In genomic region chr20:24984963-24985640, GRCh38 we compare ENCODE assay signal across 15 cellular contexts. TPM values are rescaled to one million over a fixed set of nuclear protein-coding genes. Genes with fewer than 3 reads are reported as not detected.
DNase-seq lines count a peak whose midpoint lies in the region; ATAC-seq, FAIRE-seq and TF ChIP-seq lines count a peak whose summit lies in the region.
"Had no signal": no experiment of that assay in that cellular context is flagged by ENCODE, and none has a peak within 500 bp of the region (broad histone marks: within the 10 kb centered on the region; RNA-seq: fewer than 3 reads in every experiment).

No MANE protein-coding gene starts in this region.

- ATAC-seq in right lobe of liver (peak in 1 of 4 donors; percentile 6), HepG2 (no peak), natural killer cell (peak; percentile 32 to 52 (median 46)), gastroesophageal sphincter (no peak), HG03280 (IDR thresholded peaks at IDR 0.05; ENCODE audit: unreplicated experiment) (no peak)
- ATAC-seq in central memory CD8-positive, alpha-beta T cell (replicated peaks; ENCODE audit: extremely low read depth, poor library complexity, severe bottlenecking), result peak; percentile 21
- ATAC-seq: SK-N-SH treated with all-trans-retinoic acid at 6 μM for 48 hours had no signal

- TF ChIP-seq POLR2A in right lobe of liver (IDR thresholded peaks at IDR 0.05) (no peak), HepG2 (IDR thresholded peaks at IDR 0.05; ENCODE audit: insufficient read depth in 1 of 2, low read depth in 2 of 2, low read length in 2 of 2) (no peak), gastroesophageal sphincter (IDR thresholded peaks at IDR 0.05) (no peak)

- H3K36me3 Mint-ChIP-seq in central memory CD8-positive, alpha-beta T cell (ENCODE audit: insufficient read depth), result peaks cover 49% of the 10 kb centered on the region
- peaks cover 12% of the 10 kb centered on the region for H3K36me3 Mint-ChIP-seq in natural killer cell

- H3K27me3 ChIP-seq in right lobe of liver (no peaks in the 10 kb centered on the region), HepG2 (ENCODE audit: control insufficient read depth in 1 of 2, insufficient read depth in 2 of 2, low read length in 2 of 2) (no peaks in the 10 kb centered on the region), gastroesophageal sphincter (no peaks in the 10 kb centered on the region)
- H3K27me3 ChIP-seq: MG63 had no signal

- H3K9me3 Mint-ChIP-seq in central memory CD8-positive, alpha-beta T cell, result no peaks in the 10 kb centered on the region
- no peaks in the 10 kb centered on the region for H3K9me3 Mint-ChIP-seq in natural killer cell

- no TSS peak for BruUV-seq in HepG2 (replicated peaks; lab: Mats Ljungman, UMichigan)

- H3K27ac ChIP-seq in right lobe of liver (peak overlapping the region in 2 of 3 donors; percentile 25 to 90), HepG2 (ENCODE audit: extremely low read length, insufficient read depth, low read length) (no peak overlapping the region), gastroesophageal sphincter (no peak overlapping the region)

- H3K4me3 Mint-ChIP-seq in central memory CD8-positive, alpha-beta T cell, result peak overlapping the region; percentile 71
- H3K4me3 Mint-ChIP-seq in natural killer cell, result peak overlapping the region; percentile 83
- H3K4me3 Mint-ChIP-seq: B cell had no signal

- H3K4me2 ChIP-seq in HepG2 (ENCODE audit: low read depth, low read length), result no peak overlapping the region

- H3K4me1 Mint-ChIP-seq in central memory CD8-positive, alpha-beta T cell, result peaks cover 92% of the 10 kb centered on the region
- peaks cover 96 to 99% of the 10 kb centered on the region in 2 donors for H3K4me1 Mint-ChIP-seq in natural killer cell

- CTCF ChIA-PET in HepG2 (lab: Yijun Ruan, JAX; ENCODE audit: low intra/inter-chr PET ratio, low total read pairs), result no interaction called here

- H3K27me3 Mint-ChIP-seq in central memory CD8-positive, alpha-beta T cell, result no peaks in the 10 kb centered on the region
- H3K27me3 Mint-ChIP-seq in natural killer cell (ENCODE audit: low read depth in 2 of 2), result no peaks in the 10 kb centered on the region
- H3K27me3 Mint-ChIP-seq: B cell had no signal

- intact Hi-C loops in right lobe of liver (cut with DNase I) (no loop called here), HepG2 (cut with micrococcal nuclease; ENCODE audit: unreplicated experiment) (no loop called here), natural killer cell (cut with micrococcal nuclease) (no loop called here)

- H3K9me3 ChIP-seq in right lobe of liver (no peaks in the 10 kb centered on the region), HepG2 (ENCODE audit: low read length) (no peaks in the 10 kb centered on the region), gastroesophageal sphincter (no peaks in the 10 kb centered on the region)
- H3K9me3 ChIP-seq: MG63 had no signal

- no peak overlapping the region for H3K9ac ChIP-seq in HepG2 (ENCODE audit: insufficient read depth, low read depth, low read length)

- TF ChIP-seq EP300 in HepG2 (IDR thresholded peaks at IDR 0.05; ENCODE audit: low read depth in 2 of 2, low read length in 2 of 2), result no peak
- no peak for TF ChIP-seq EP300 in HepG2 (CRISPR knock-in tag; IDR thresholded peaks at IDR 0.05; ENCODE audit: borderline replicate concordance)
- TF ChIP-seq EP300 in gastroesophageal sphincter (IDR thresholded peaks at IDR 0.05), result no peak

- in situ Hi-C loops in HepG2 (cut with HindIII; ENCODE audit: extremely low pct_ligation_motif_present, low pct_unique_long_range_greater_than_20kb), result no loop called here

- no peak overlapping the region for H2AFZ ChIP-seq in HepG2 (ENCODE audit: low read length)

- DNase-seq in right lobe of liver (peak in 1 of 3 donors; percentile 47), HepG2 (ENCODE audit: low spot score) (no peak), natural killer cell (no peak), dermis blood vessel endothelial cell (no peak), DMS153 treated with DMSO at 0.1 percent for 48 hours (lab: John Stamatoyannopoulos, UW; ENCODE audit: unreplicated experiment) (no peak)
- no peak for DNase-seq in central memory CD8-positive, alpha-beta T cell (ENCODE audit: low spot score in 2 of 2)
- DNase-seq: activated CD4-positive, CD25-positive, alpha-beta regulatory T cell; erythroblast; hippocampal formation; MG63 had no signal

- no peak for FAIRE-seq in HepG2 (lab: Jason Lieb, UNC)
- FAIRE-seq: G401.6 had no signal

- peak overlapping the region; percentile 89 for H3K27ac Mint-ChIP-seq in central memory CD8-positive, alpha-beta T cell (ENCODE audit: low read depth)
- H3K27ac Mint-ChIP-seq in natural killer cell, result peak overlapping the region; percentile 93 to 94
- H3K27ac Mint-ChIP-seq: B cell had no signal

- H3K4me3 ChIP-seq in right lobe of liver, result no peak overlapping the region
- H3K4me3 ChIP-seq in HepG2 (replicated peaks in 1 of 3; ENCODE audit: insufficient read depth in 1 of 3, low read depth in 2 of 3, low read length in 3 of 3), result no peak overlapping the region
- no peak overlapping the region for H3K4me3 ChIP-seq in gastroesophageal sphincter
- H3K4me3 ChIP-seq: MG63 had no signal

- TF ChIP-seq CTCF in right lobe of liver (IDR thresholded peaks at IDR 0.05) (no peak), HepG2 (CRISPR knock-in tag; IDR thresholded peaks at IDR 0.05) (no peak), natural killer cell (IDR thresholded peaks at IDR 0.05) (no peak), gastroesophageal sphincter (IDR thresholded peaks at IDR 0.05) (no peak)

- POLR2A ChIA-PET in HepG2 (lab: Yijun Ruan, JAX), result no interaction called here

- H4K20me1 ChIP-seq in HepG2 (ENCODE audit: insufficient read depth, low read length), result peaks cover 4% of the 10 kb centered on the region; the same call in 1 of the 2 replicates

- H3K36me3 ChIP-seq in right lobe of liver, result peaks cover 0 to 18% (median under 1%) of the 10 kb centered on the region in 4 donors
- peaks cover 10 to 39% of the 10 kb centered on the region in 2 experiments; a peak in 4 of 5 replicates for H3K36me3 ChIP-seq in HepG2 (replicated peaks in 1 of 2; ENCODE audit: control insufficient read depth in 1 of 2, insufficient read depth in 2 of 2, low read length in 2 of 2)
- H3K36me3 ChIP-seq in gastroesophageal sphincter, result peaks cover 0 to 37% of the 10 kb centered on the region in 2 donors

- H3K4me1 ChIP-seq in right lobe of liver (peaks cover 0 to 75% (median 23%) of the 10 kb centered on the region in 4 donors), HepG2 (ENCODE audit: insufficient read depth, low read length) (peaks cover 67% of the 10 kb centered on the region), gastroesophageal sphincter (peaks cover 0 to 30% (median 0%) of the 10 kb centered on the region in 3 donors)

- H3K79me2 ChIP-seq in HepG2 (ENCODE audit: insufficient read depth, low read length), result peaks cover 55% of the 10 kb centered on the region

- TF ChIP-seq RAD21 in HepG2 (CRISPR knock-in tag; IDR thresholded peaks at IDR 0.05), result no peak

- 31% methylated on average over 3 of the region's 3 CpGs for WGBS in right lobe of liver (ENCODE audit: insufficient coverage, low coverage, low lambda C conversion rate, missing lambda C conversion rate)
- 83% methylated on average over 3 of the region's 3 CpGs for WGBS in HepG2 (ENCODE audit: low lambda C conversion rate)
- WGBS in gastroesophageal sphincter (ENCODE audit: low coverage in 1 of 2), 2 donors, result 68 to 100% methylated on average over 1 to 3 of the region's 3 CpGs

RNA-seq across cellular contexts. Expression of gene APMAP, which starts 7.4 kb away (rescaled TPM):
- 100 to 1,000 TPM; 130 to 210 (median 140) TPM for total RNA-seq in right lobe of liver
- total RNA-seq in HepG2 (2016; rRNA removed; fragmentation: Illumina TruSeq; extraction: Trizol), result 96.9 and 214 TPM in 2 replicates
- 20.1 and 22.7 TPM in 2 replicates for total RNA-seq in HepG2 (2016; cell fraction: cytosol; rRNA removed; fragmentation: Illumina TruSeq; extraction: Trizol; ENCODE audit: low read depth)
- total RNA-seq in HepG2 (2016; cell fraction: insoluble cytoplasmic fraction; rRNA removed; fragmentation: Illumina TruSeq; extraction: Trizol), result 98.2 and 226 TPM in 2 replicates
- total RNA-seq in HepG2 (2016; cell fraction: membrane; rRNA removed; fragmentation: Illumina TruSeq; extraction: Trizol), result 41.7 and 44.7 TPM in 2 replicates
- total RNA-seq in HepG2 (2016; cell fraction: nucleus; rRNA removed; fragmentation: Illumina TruSeq; extraction: Trizol), result 175 and 197 TPM in 2 replicates
- polyA plus RNA-seq in HepG2 (2011; rRNA removed), result 168 and 177 TPM in 2 replicates
- 161 and 178 TPM in 2 replicates for polyA plus RNA-seq in HepG2 (2011; cell fraction: cytosol; rRNA removed)
- 60.9 and 87.7 TPM in 2 replicates for polyA plus RNA-seq in HepG2 (2011; cell fraction: nucleus; rRNA removed)
- 152 and 183 TPM in 2 replicates for polyA plus RNA-seq in HepG2 (2012)
- polyA plus RNA-seq in HepG2 (2016; cell fraction: cytosol; fragmentation: Illumina TruSeq; extraction: Trizol; ENCODE audit: low read depth), result 19.3 and 19.6 TPM in 2 replicates
- polyA plus RNA-seq in HepG2 (2016; cell fraction: insoluble cytoplasmic fraction; fragmentation: Illumina TruSeq; extraction: Trizol; ENCODE audit: low read depth), result 91.9 and 93.0 TPM in 2 replicates
- 31.8 and 32.4 TPM in 2 replicates for polyA plus RNA-seq in HepG2 (2016; cell fraction: membrane; fragmentation: Illumina TruSeq; extraction: Trizol; ENCODE audit: low read depth)
- 261 and 268 TPM in 2 replicates for polyA plus RNA-seq in HepG2 (2016; cell fraction: nucleus; fragmentation: Illumina TruSeq; extraction: Trizol; ENCODE audit: insufficient read depth, low read depth)
- 27.2 and 96.2 TPM in 2 replicates for polyA minus RNA-seq in HepG2 (2011; rRNA and poly(A)+ RNA removed; ENCODE audit: low replicate concordance)
- 41.4 and 51.0 TPM in 2 replicates for polyA minus RNA-seq in HepG2 (2011; cell fraction: cytosol; rRNA and poly(A)+ RNA removed)
- polyA minus RNA-seq in HepG2 (2011; cell fraction: nucleus; rRNA and poly(A)+ RNA removed), result 33.6 and 47.4 TPM in 2 replicates
- 100 to 1,000 TPM; 205 to 212 (median 207) TPM for total RNA-seq in natural killer cell
- total RNA-seq in dermis blood vessel endothelial cell, result 90.7 and 94.6 TPM in 2 replicates
- 10 to 100 TPM; 24.3 to 46.8 (median 35.9) TPM for total RNA-seq in gastroesophageal sphincter

RNA-seq across cellular contexts. Expression of gene CST7, which starts 36.0 kb away (rescaled TPM):
- total RNA-seq in right lobe of liver (1 to 10 TPM; 1.1 to 4.6 (median 1.5) TPM), HepG2 (2016; rRNA removed; fragmentation: Illumina TruSeq; extraction: Trizol) (not detected in 2 replicates), natural killer cell (100 to 1,000 TPM; 590 to 700 (median 619) TPM), dermis blood vessel endothelial cell (not detected in 2 replicates), gastroesophageal sphincter (1 to 10 TPM in 1 of 4 donors, under 1 TPM in 1, not detected in 2; 0.37 to 4.0 TPM)
- not detected in 2 replicates for total RNA-seq in HepG2 (2016; cell fraction: cytosol; rRNA removed; fragmentation: Illumina TruSeq; extraction: Trizol; ENCODE audit: low read depth)
- total RNA-seq in HepG2 (2016; cell fraction: insoluble cytoplasmic fraction; rRNA removed; fragmentation: Illumina TruSeq; extraction: Trizol), result not detected in 2 replicates
- total RNA-seq in HepG2 (2016; cell fraction: membrane; rRNA removed; fragmentation: Illumina TruSeq; extraction: Trizol), result not detected in 2 replicates
- total RNA-seq in HepG2 (2016; cell fraction: nucleus; rRNA removed; fragmentation: Illumina TruSeq; extraction: Trizol), result not detected in 2 replicates
- not detected in 2 replicates for polyA plus RNA-seq in HepG2 (2011; rRNA removed)
- not detected in 2 replicates for polyA plus RNA-seq in HepG2 (2011; cell fraction: cytosol; rRNA removed)
- polyA plus RNA-seq in HepG2 (2011; cell fraction: nucleus; rRNA removed), result not detected in 2 replicates
- polyA plus RNA-seq in HepG2 (2012), result not detected in 2 replicates
- polyA plus RNA-seq in HepG2 (2016; cell fraction: cytosol; fragmentation: Illumina TruSeq; extraction: Trizol; ENCODE audit: low read depth), result not detected in 2 replicates
- polyA plus RNA-seq in HepG2 (2016; cell fraction: insoluble cytoplasmic fraction; fragmentation: Illumina TruSeq; extraction: Trizol; ENCODE audit: low read depth), result not detected in 2 replicates
- not detected in 2 replicates for polyA plus RNA-seq in HepG2 (2016; cell fraction: membrane; fragmentation: Illumina TruSeq; extraction: Trizol; ENCODE audit: low read depth)
- polyA plus RNA-seq in HepG2 (2016; cell fraction: nucleus; fragmentation: Illumina TruSeq; extraction: Trizol; ENCODE audit: insufficient read depth, low read depth), result not detected in 2 replicates
- not detected in 2 replicates for polyA minus RNA-seq in HepG2 (2011; rRNA and poly(A)+ RNA removed; ENCODE audit: low replicate concordance)
- not detected in 2 replicates for polyA minus RNA-seq in HepG2 (2011; cell fraction: cytosol; rRNA and poly(A)+ RNA removed)
- polyA minus RNA-seq in HepG2 (2011; cell fraction: nucleus; rRNA and poly(A)+ RNA removed), result not detected in 2 replicates

Comparison
In these comparisons a context has a peak if more than half of its experiments do, and no peak if none do; other contexts are left out.
1. H3K27ac ChIP-seq: peak in right lobe of liver (2 of 3); none in HepG2 (single experiment) and gastroesophageal sphincter (0 of 4).
2. ATAC-seq: peak in central memory CD8-positive, alpha-beta T cell (single experiment) and natural killer cell (3 of 3); none in HepG2 (single experiment), gastroesophageal sphincter (single experiment) and HG03280 (single experiment).
3. RNA of gene CST7, which starts 36.0 kb away (total RNA-seq): 590 to 700 TPM in natural killer cell; 1.1 to 4.6 TPM in right lobe of liver, 0.37 to 4.0 TPM in gastroesophageal sphincter, not detected in HepG2 and not detected in dermis blood vessel endothelial cell; every median in the first group is over 100 times any median in the second.